In the genomic region with DNA sequence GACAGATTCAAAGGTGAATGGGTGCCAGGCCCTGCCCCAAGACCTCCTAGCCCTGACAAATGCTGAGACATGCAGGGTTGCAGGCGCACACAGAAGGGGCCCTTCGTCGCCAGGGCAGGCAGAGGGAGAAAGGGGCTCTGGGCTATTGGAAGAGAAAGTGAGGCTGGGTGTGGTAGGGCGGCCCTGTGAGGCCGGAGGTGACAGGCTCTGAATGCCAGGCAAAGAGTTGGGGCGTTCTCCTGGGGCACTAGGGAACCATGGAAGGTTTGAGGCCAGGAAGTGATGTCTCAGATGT, we compare ENCODE assay signal across 26 cellular contexts. TPM values are rescaled to one million over a fixed set of nuclear protein-coding genes. Genes with fewer than 3 reads are reported as not detected.
DNase-seq lines count a peak whose midpoint lies in the region; ATAC-seq and TF ChIP-seq lines count a peak whose summit lies in the region.
"Had no signal": no experiment of that assay in that cellular context is flagged by ENCODE, and none has a peak within 500 bp of the region (broad histone marks: within the 10 kb centered on the region; RNA-seq: fewer than 3 reads in every experiment).

No MANE protein-coding gene starts in this region.

- H3K36me3 ChIP-seq in osteoblast (ENCODE audit: insufficient read depth, low read length) (no peaks in the 10 kb centered on the region), PC-9 (ENCODE audit: low read depth) (no peaks in the 10 kb centered on the region)
- H3K36me3 ChIP-seq: HAP-1, MG63 had no signal

- no TSS peak for BruUV-seq in PC-9 (replicated peaks; lab: Mats Ljungman, UMichigan)

- H3K27ac ChIP-seq in osteoblast (ENCODE audit: low read depth, low read length): no peak overlapping the region
- H3K27ac ChIP-seq in PC-9: no peak overlapping the region
- H3K27ac ChIP-seq: C4-2B, GM23248 had no signal

- no peak overlapping the region for H3K4me2 ChIP-seq in osteoblast (ENCODE audit: insufficient read depth, low read length)
- no peak overlapping the region for H3K4me2 ChIP-seq in PC-9

- no peak overlapping the region for H3K27ac Mint-ChIP-seq in natural killer cell treated with Interleukin-12 subunit alpha and Interleukin-12 subunit beta and Interleukin-15 and Interleukin-18, amount 100 ng/mL, for 72 hours
- H3K27ac Mint-ChIP-seq: HFFc6 had no signal

- peaks cover 10 to 14% of the 10 kb centered on the region in 2 donors for H3K4me1 Mint-ChIP-seq in natural killer cell treated with Interleukin-12 subunit alpha and Interleukin-12 subunit beta and Interleukin-15 and Interleukin-18, amount 100 ng/mL, for 72 hours (ENCODE audit: low read depth in 2 of 2)
- H3K4me1 Mint-ChIP-seq: CD8-positive, alpha-beta memory T cell had no signal

- no peaks in the 10 kb centered on the region for H3F3A ChIP-seq in PC-9 (ENCODE audit: insufficient read depth, low read depth)

- intact Hi-C loops in cardiac septum (cut with DNase I) (loop anchor here (2.0 to 5.0 kb wide), 2 partner anchors 37 to 114 kb away; no protein-coding TSS in a partner anchor), Right ventricle myocardium superior (cut with DNase I) (loop anchor here (2.0 to 5.0 kb wide), 2 partner anchors 52 to 114 kb away; a partner anchor contains a TSS), PC-9 (cut with micrococcal nuclease; ENCODE audit: unreplicated experiment) (loop anchor here (2.0 kb wide), 2 partner anchors 52 to 234 kb away; no protein-coding TSS in a partner anchor)

- POLR2A ChIA-PET in PC-9 (lab: Charles Lee; ENCODE audit: unreplicated experiment): no interaction called here

- H4K20me1 ChIP-seq in osteoblast (ENCODE audit: insufficient read depth, low read length): no peaks in the 10 kb centered on the region
- H4K20me1 ChIP-seq in PC-9 (ENCODE audit: insufficient read depth): no peaks in the 10 kb centered on the region

- in situ Hi-C loops in KBM-7 (cut with MboI; ENCODE audit: low pct_unique_long_range_greater_than_20kb, low sequenced_read_pairs): no loop called here

- ATAC-seq in Right ventricle myocardium superior (ENCODE audit: poor library complexity): no peak
- no peak for ATAC-seq in natural killer cell treated with Interleukin-12 subunit alpha and Interleukin-12 subunit beta and Interleukin-15 and Interleukin-18, amount 100 ng/mL, for 72 hours

- H3K79me2 ChIP-seq in osteoblast (ENCODE audit: insufficient read depth, low read length): no peaks in the 10 kb centered on the region
- no peaks in the 10 kb centered on the region for H3K79me2 ChIP-seq in PC-9 (ENCODE audit: low read depth)

- no peaks in the 10 kb centered on the region for H3K9me3 Mint-ChIP-seq in natural killer cell treated with Interleukin-12 subunit alpha and Interleukin-12 subunit beta and Interleukin-15 and Interleukin-18, amount 100 ng/mL, for 72 hours
- H3K9me3 Mint-ChIP-seq: CD8-positive, alpha-beta memory T cell; HFFc6 had no signal

- H3K27me3 ChIP-seq in osteoblast (ENCODE audit: insufficient read depth, low read length) (peaks cover 24% of the 10 kb centered on the region), PC-9 (ENCODE audit: insufficient read depth, low read depth) (peaks cover 10% of the 10 kb centered on the region; the same call in 1 of the 2 replicates)
- H3K27me3 ChIP-seq: MG63 had no signal

- no peak for TF ChIP-seq CTCF in osteoblast (IDR thresholded peaks at IDR 0.05; ENCODE audit: extremely low read depth, low read depth, low read length)
- TF ChIP-seq CTCF in PC-9 (conservative IDR thresholded peaks at IDR 0.05): no peak

- peaks cover under 1 to 4% of the 10 kb centered on the region in 2 donors for H3K27me3 Mint-ChIP-seq in natural killer cell treated with Interleukin-12 subunit alpha and Interleukin-12 subunit beta and Interleukin-15 and Interleukin-18, amount 100 ng/mL, for 72 hours

- H3K36me3 Mint-ChIP-seq in natural killer cell treated with Interleukin-12 subunit alpha and Interleukin-12 subunit beta and Interleukin-15 and Interleukin-18, amount 100 ng/mL, for 72 hours: no peaks in the 10 kb centered on the region
- H3K36me3 Mint-ChIP-seq: CD8-positive, alpha-beta memory T cell had no signal

- H3K4me3 ChIP-seq in osteoblast (ENCODE audit: insufficient read depth, low read length) (no peak overlapping the region), PC-9 (no peak overlapping the region)
- H3K4me3 ChIP-seq: GM23248, HAP-1, MG63 had no signal

- H2AFZ ChIP-seq in osteoblast (ENCODE audit: low read length): no peak overlapping the region
- H2AFZ ChIP-seq in PC-9: no peak overlapping the region
- H2AFZ ChIP-seq: GM23248 had no signal

- H3K9me3 ChIP-seq in osteoblast (ENCODE audit: low read depth, low read length): no peaks in the 10 kb centered on the region
- no peaks in the 10 kb centered on the region for H3K9me3 ChIP-seq in PC-9 (ENCODE audit: insufficient read depth, low read depth)
- H3K9me3 ChIP-seq: HAP-1, MG63 had no signal

- no peak overlapping the region for H3K4me3 Mint-ChIP-seq in natural killer cell treated with Interleukin-12 subunit alpha and Interleukin-12 subunit beta and Interleukin-15 and Interleukin-18, amount 100 ng/mL, for 72 hours
- H3K4me3 Mint-ChIP-seq: CD8-positive, alpha-beta memory T cell; HFFc6 had no signal

- peak; percentile 51 for DNase-seq in cardiac septum (ENCODE audit: low spot score)
- DNase-seq in Right ventricle myocardium superior: no peak
- DNase-seq in islet precursor cell: peak; percentile 48
- peak; percentile 41 for DNase-seq in osteoblast (ENCODE audit: insufficient read length, low spot score, missing footprints)
- DNase-seq in KBM-7: no peak
- no peak for DNase-seq in PC-9
- DNase-seq in RPMI8226: no peak
- no peak for DNase-seq in natural killer cell treated with Interleukin-12 subunit alpha and Interleukin-12 subunit beta and Interleukin-15 and Interleukin-18, amount 100 ng/mL, for 72 hours (ENCODE audit: low spot score)
- DNase-seq: 8988T; AML-193; CD8-positive, alpha-beta memory T cell; DMS79 treated with DMSO at 0.1 percent for 48 hours; GF-D8; GM23248; HFFc6; KG1; MG63; NCI-H1105 treated with DMSO at 0.1 percent for 48 hours; NCI-H1930; NCI-H2107; NCI-H446; NCI-H524 treated with DMSO at 0.1 percent for 48 hours; NCI-H774; SHP77 had no signal

- CTCF ChIA-PET in PC-9 (lab: Charles Lee): interaction anchor here (0.5 kb wide), 1 partner anchor 138 kb away, joined by 3 read pairs; no protein-coding TSS in a partner anchor

- H3K9me2 ChIP-seq in PC-9 (ENCODE audit: insufficient read depth): no peaks in the 10 kb centered on the region

- H3K4me1 ChIP-seq in osteoblast (ENCODE audit: insufficient read depth, low read length): no peaks in the 10 kb centered on the region
- no peaks in the 10 kb centered on the region for H3K4me1 ChIP-seq in PC-9 (replicated peaks; ENCODE audit: insufficient read depth)
- H3K4me1 ChIP-seq: HAP-1 had no signal

RNA-seq across cellular contexts. Expression of a gene that starts 26.4 kb away (rescaled TPM):
- 4.4 TPM for total RNA-seq in cardiac septum
- total RNA-seq in Right ventricle myocardium superior: 3.7 TPM
- total RNA-seq in osteoblast: 1.8 and 3.3 TPM in 2 replicates
- not detected in 2 replicates for total RNA-seq in PC-9 (2021)
- total RNA-seq in natural killer cell treated with Interleukin-12 subunit alpha and Interleukin-12 subunit beta and Interleukin-15 and Interleukin-18, amount 100 ng/mL, for 72 hours: not detected

RNA-seq across cellular contexts. Expression of a gene that starts 54.2 kb away (rescaled TPM):
- total RNA-seq in cardiac septum: 9.9 TPM
- 8.0 TPM for total RNA-seq in Right ventricle myocardium superior
- under 0.01 and 0.29 TPM in 2 replicates for total RNA-seq in osteoblast
- 0.11 TPM in 1 of 2 replicates, not detected in the other for total RNA-seq in PC-9 (2021)
- under 1 TPM in 1 of 2 donors, not detected in 1; 0.26 TPM for total RNA-seq in natural killer cell treated with Interleukin-12 subunit alpha and Interleukin-12 subunit beta and Interleukin-15 and Interleukin-18, amount 100 ng/mL, for 72 hours

Comparison
In these comparisons a context has a peak if more than half of its experiments do, and no peak if none do; other contexts are left out.
1. DNase-seq: peak in cardiac septum (single experiment), islet precursor cell (single experiment) and osteoblast (single experiment); none in Right ventricle myocardium superior (single experiment), KBM-7 (single experiment), PC-9 (0 of 2), RPMI8226 (single experiment) and natural killer cell treated with Interleukin-12 subunit alpha and Interleukin-12 subunit beta and Interleukin-15 and Interleukin-18, amount 100 ng/mL, for 72 hours (single experiment).